ENCODE assay signal across 8 cellular contexts in the genomic region with DNA sequence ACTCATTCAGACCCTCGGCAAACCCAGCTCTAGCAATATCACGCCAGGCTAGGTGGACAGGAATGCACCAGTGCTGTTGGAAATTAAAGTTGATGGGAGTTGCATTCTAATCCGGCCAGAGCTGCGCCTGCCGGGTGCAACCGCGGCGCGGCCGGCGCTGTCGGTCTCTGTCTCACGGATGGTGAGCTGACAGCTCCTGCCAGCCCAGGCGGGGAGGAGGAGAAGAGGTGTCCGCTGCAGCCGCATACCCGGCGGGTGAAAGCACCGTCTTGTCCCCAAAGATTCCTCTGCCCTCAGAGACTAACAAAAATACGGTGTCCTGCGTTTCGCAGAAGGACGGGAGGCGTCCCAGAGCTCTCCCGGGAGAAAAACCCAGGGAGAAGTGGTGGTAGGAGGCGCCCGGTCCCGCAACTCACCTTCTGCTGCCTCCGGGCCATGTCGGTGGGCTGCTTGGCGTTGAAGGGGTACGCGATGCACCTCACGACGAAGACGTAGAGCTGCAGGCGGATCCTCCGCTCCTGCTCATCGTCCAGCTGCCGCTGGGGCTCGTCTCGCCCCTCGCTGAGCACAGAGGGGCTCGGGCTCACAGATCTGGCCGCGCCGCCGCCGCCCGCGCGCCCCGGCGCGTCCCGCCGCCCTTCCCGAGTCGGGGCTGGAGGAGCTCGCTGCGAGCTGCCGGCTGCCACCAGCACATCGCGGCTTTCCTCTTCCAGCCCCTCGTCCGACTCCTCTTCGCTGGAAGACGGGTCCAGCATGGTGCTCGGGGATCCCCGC. TPM values are rescaled to one million over a fixed set of nuclear protein-coding genes. Genes with fewer than 3 reads are reported as not detected.
A peak's percentile ranks its signal among the peaks of the same experiment; 100 is the strongest.
DNase-seq lines count a peak whose midpoint lies in the region; ATAC-seq and TF ChIP-seq lines count a peak whose summit lies in the region.

No MANE protein-coding gene starts in this region.

- H3K9me3 ChIP-seq in Panc1 (ENCODE audit: control insufficient read depth, insufficient read depth, low read depth, low read length) (no peaks in the 10 kb centered on the region), lung (ENCODE audit: control insufficient read depth in 2 of 2, insufficient read depth in 1 of 2, low read length in 1 of 2) (peaks cover 0 to 2% of the 10 kb centered on the region in 2 donors), transverse colon (no peaks in the 10 kb centered on the region)

- TF ChIP-seq EP300 in transverse colon (IDR thresholded peaks at IDR 0.05; ENCODE audit: low read depth): no peak

- H3K36me3 ChIP-seq in BJ (ENCODE audit: control insufficient read depth, insufficient read depth, low read length) (no peaks in the 10 kb centered on the region), Panc1 (ENCODE audit: control insufficient read depth, insufficient read depth, low read length) (no peaks in the 10 kb centered on the region; the same call in 1 of the 2 replicates), lung (ENCODE audit: control insufficient read depth in 2 of 2, insufficient read depth in 2 of 2, low read length in 2 of 2) (no peaks in the 10 kb centered on the region), transverse colon (no peaks in the 10 kb centered on the region)

- BruUV-seq in Panc1 (replicated peaks; lab: Mats Ljungman, UMichigan): no TSS peak

- ATAC-seq in GM18870 (IDR thresholded peaks at IDR 0.05; ENCODE audit: unreplicated experiment) (peak; percentile 33), HG03064 (IDR thresholded peaks at IDR 0.05; ENCODE audit: low read depth, unreplicated experiment) (peak; percentile 39), Panc1 (peak; percentile 70), lung (ENCODE audit: insufficient read depth, low FRiP score) (peak; percentile 46)

- no peak for TF ChIP-seq CTCF in BJ (IDR thresholded peaks at IDR 0.05; ENCODE audit: insufficient read depth, low read depth, low read length)
- TF ChIP-seq CTCF in Panc1 (IDR thresholded peaks at IDR 0.05): no peak
- no peak for TF ChIP-seq CTCF in lung (IDR thresholded peaks at IDR 0.05; ENCODE audit: control extremely low read depth, extremely low read depth)
- peak in 3 of 5 experiments; percentile 25 to 39 (median 28) for TF ChIP-seq CTCF in transverse colon (IDR thresholded peaks at IDR 0.05)

- in situ Hi-C loops in Panc1 (cut with HindIII; ENCODE audit: low pct_unique_long_range_greater_than_20kb, low sequenced_read_pairs) (no loop called here), transverse colon (cut with MboI; ENCODE audit: low pct_ligation_motif_present in 1 of 4, low pct_unique_long_range_greater_than_20kb in 1 of 4, low sequenced_read_pairs in 3 of 4) (no loop called here)

- CTCF ChIA-PET in BJ (lab: Yijun Ruan, JAX): interaction anchor here (1.4 kb wide), 1 partner anchor 9 kb away, joined by 3 read pairs; no protein-coding TSS in a partner anchor
- CTCF ChIA-PET in Panc1 (lab: Charles Lee): no interaction called here

- 1 to 2% methylated on average over 51 to 70 of the region's 70 CpGs for WGBS in lung, 2 donors
- 0 to 7% methylated on average over 1 to 46 of the region's 70 CpGs for WGBS in transverse colon (ENCODE audit: low coverage in 1 of 2), 2 donors

- peak overlapping the region; percentile 58 for H3K4me3 ChIP-seq in BJ (ENCODE audit: low read depth, low read length)
- peak overlapping the region; percentile 54 to 56 for H3K4me3 ChIP-seq in Panc1 (ENCODE audit: low read depth in 2 of 2, low read length in 2 of 2)
- peak overlapping the region; percentile 92 for H3K4me3 ChIP-seq in lung
- H3K4me3 ChIP-seq in transverse colon: peak overlapping the region; percentile 71 to 86 (median 78)

- POLR2A ChIA-PET in BJ (lab: Charles Lee): no interaction called here
- POLR2A ChIA-PET in Panc1 (lab: Charles Lee): interaction anchor here (0.6 kb wide), 1 partner anchor 475 kb away, joined by 7 read pairs; no protein-coding TSS in a partner anchor

- no peaks in the 10 kb centered on the region; the same call in 1 of the 2 replicates for H3K4me1 ChIP-seq in Panc1 (ENCODE audit: control insufficient read depth, insufficient read depth, low read length)
- H3K4me1 ChIP-seq in lung (ENCODE audit: control insufficient read depth in 2 of 2, insufficient read depth in 2 of 2, low read length in 2 of 2): peaks cover 0 to 10% of the 10 kb centered on the region in 2 donors
- peaks cover 0 to 15% (median 7%) of the 10 kb centered on the region in 4 donors for H3K4me1 ChIP-seq in transverse colon

- intact Hi-C loops in Panc1 (cut with micrococcal nuclease; ENCODE audit: unreplicated experiment) (loop anchor here (5.0 kb wide), 1 partner anchor 267 kb away; no protein-coding TSS in a partner anchor), transverse colon (cut with DNase I; ENCODE audit: low total_unique reads) (no loop called here)

- no peak for TF ChIP-seq POLR2A in transverse colon (IDR thresholded peaks at IDR 0.05)

- H3K27me3 ChIP-seq in BJ (ENCODE audit: control insufficient read depth, insufficient read depth, low read length): peaks cover 6% of the 10 kb centered on the region
- peaks cover 27% of the 10 kb centered on the region for H3K27me3 ChIP-seq in Panc1 (ENCODE audit: control insufficient read depth, insufficient read depth, low read length)
- H3K27me3 ChIP-seq in lung (ENCODE audit: control insufficient read depth, insufficient read depth): no peaks in the 10 kb centered on the region
- H3K27me3 ChIP-seq in transverse colon: no peaks in the 10 kb centered on the region

- no peak overlapping the region for H3K27ac ChIP-seq in Panc1 (ENCODE audit: low read length)
- H3K27ac ChIP-seq in lung (ENCODE audit: low read depth in 1 of 2, low read length in 1 of 2): peak overlapping the region; percentile 83 to 99
- H3K27ac ChIP-seq in transverse colon: peak overlapping the region; percentile 91 to 94 (median 93)

- DNase-seq in BJ (ENCODE audit: low read depth) (no peak), Panc1 (ENCODE audit: low read depth, low spot score) (no peak), ecto neural progenitor cell (ENCODE audit: low spot score) (peak; percentile 75), lung (ENCODE audit: low spot score) (peak; percentile 32), transverse colon (peak; percentile 43), activated gamma-delta T cell treated with Interleukin-2 at 50 U/mL for 16 hours (no peak)

RNA-seq across cellular contexts. Expression of gene CADPS2, which starts 0.5 kb away (rescaled TPM):
- polyA plus RNA-seq in BJ (2011; rRNA removed): 0.38 and 0.56 TPM in 2 replicates
- polyA minus RNA-seq in BJ (2011; rRNA and poly(A)+ RNA removed): 0.62 and 0.85 TPM in 2 replicates
- total RNA-seq in Panc1 (2021; ENCODE audit: unreplicated experiment): 1.6 TPM
- polyA plus RNA-seq in Panc1 (2012; ENCODE audit: insufficient read length): 0.45 TPM
- total RNA-seq in lung: 10 to 100 TPM; 37.9 to 76.7 TPM
- polyA plus RNA-seq in lung: 10 to 100 TPM; 16.0 to 17.6 TPM
- 10 to 100 TPM in 3 of 4 donors, 1 to 10 TPM in 1; 9.0 to 15.2 (median 12.6) TPM for total RNA-seq in transverse colon

Comparison
In these comparisons a context has a peak if more than half of its experiments do, and no peak if none do; other contexts are left out.
1. DNase-seq: peak in ecto neural progenitor cell (single experiment), lung (single experiment) and transverse colon (single experiment); none in BJ (single experiment), Panc1 (single experiment) and activated gamma-delta T cell treated with Interleukin-2 at 50 U/mL for 16 hours (single experiment).
2. CTCF ChIP-seq: peak in transverse colon (3 of 5); none in BJ (single experiment), Panc1 (single experiment) and lung (single experiment).
3. Peak in every context shown above with its lines, with median percentiles within 50 percentile points of each other: H3K4me3 ChIP-seq and ATAC-seq.